8 cellular contexts compared by ENCODE assay signal in genomic region chr2:222860740-222861410, GRCh38. TPM values are rescaled to one million over a fixed set of nuclear protein-coding genes. Genes with fewer than 3 reads are reported as not detected.
A peak's percentile ranks its signal among the peaks of the same experiment; 100 is the strongest.
DNase-seq lines count a peak whose midpoint lies in the region; FAIRE-seq and TF ChIP-seq lines count a peak whose summit lies in the region.

Gene ACSL3 (plus strand): TSS chr2:222861036. CDS start chr2:222908773, 47,737 bp downstream.

- peaks cover 22% of the 10 kb centered on the region for H3K4me1 Mint-ChIP-seq in nephron progenitor cell
- H3K4me1 Mint-ChIP-seq in stimulated activated naive CD8-positive, alpha-beta T cell treated with anti-CD3 and anti-CD28 coated beads, Interleukin-15, Interleukin-2, amounts not matched to agents 100 ng/mL and 50 ng/mL, for 24 hours (ENCODE audit: low read depth): no peaks in the 10 kb centered on the region

- peak within 1 kb of the TSS; percentile 99 for H3K27ac Mint-ChIP-seq in nephron progenitor cell
- H3K27ac Mint-ChIP-seq in stimulated activated naive CD8-positive, alpha-beta T cell treated with anti-CD3 and anti-CD28 coated beads, Interleukin-15, Interleukin-2, amounts not matched to agents 100 ng/mL and 50 ng/mL, for 24 hours: peak within 1 kb of the TSS; percentile 94

- TF ChIP-seq POLR2A in H54 (IDR thresholded peaks at IDR 0.05; ENCODE audit: low read depth, low read length): peak; percentile 99

- peaks cover 5% of the 10 kb centered on the region for H3K9me3 Mint-ChIP-seq in nephron progenitor cell
- H3K9me3 Mint-ChIP-seq in stimulated activated naive CD8-positive, alpha-beta T cell treated with anti-CD3 and anti-CD28 coated beads, Interleukin-15, Interleukin-2, amounts not matched to agents 100 ng/mL and 50 ng/mL, for 24 hours: no peaks in the 10 kb centered on the region

- DNase-seq in ELF-1 (ENCODE audit: low read depth, low spot score) (peak; percentile 98), H54 (ENCODE audit: insufficient read length, low spot score) (peak; percentile 76), M059J (ENCODE audit: low read depth) (peak; percentile 92), SHP77 treated with DMSO at 0.1 percent for 48 hours (lab: John Stamatoyannopoulos, UW) (peak; percentile 81), fibroblast of the aortic adventitia (ENCODE audit: low read depth) (peak; percentile 85), nephron progenitor cell (peak; percentile 98)
- peak; percentile 96 for DNase-seq in activated effector memory CD4-positive, alpha-beta T cell treated with anti-CD3 and anti-CD28 coated beads, Interleukin-2, amount 50 U/mL, for 16 hours

- no peaks in the 10 kb centered on the region for H3K36me3 Mint-ChIP-seq in nephron progenitor cell (ENCODE audit: low read depth)
- no peaks in the 10 kb centered on the region for H3K36me3 Mint-ChIP-seq in stimulated activated naive CD8-positive, alpha-beta T cell treated with anti-CD3 and anti-CD28 coated beads, Interleukin-15, Interleukin-2, amounts not matched to agents 100 ng/mL and 50 ng/mL, for 24 hours (ENCODE audit: low read depth)

- TF ChIP-seq CTCF in fibroblast of the aortic adventitia (IDR thresholded peaks at IDR 0.05; ENCODE audit: insufficient read depth, low read length) (no peak), nephron progenitor cell (IDR thresholded peaks at IDR 0.05) (no peak)

- FAIRE-seq in H54 (lab: Jason Lieb, UNC): peak; percentile 33

- H3K27me3 Mint-ChIP-seq in nephron progenitor cell (ENCODE audit: low read depth, poor library complexity): no peaks in the 10 kb centered on the region
- no peaks in the 10 kb centered on the region for H3K27me3 Mint-ChIP-seq in stimulated activated naive CD8-positive, alpha-beta T cell treated with anti-CD3 and anti-CD28 coated beads, Interleukin-15, Interleukin-2, amounts not matched to agents 100 ng/mL and 50 ng/mL, for 24 hours

- peak within 1 kb of the TSS; percentile 91 for H3K4me3 ChIP-seq in fibroblast of the aortic adventitia (ENCODE audit: low read depth, low read length)

- peak within 1 kb of the TSS; percentile 77 for H3K4me3 Mint-ChIP-seq in nephron progenitor cell
- H3K4me3 Mint-ChIP-seq in stimulated activated naive CD8-positive, alpha-beta T cell treated with anti-CD3 and anti-CD28 coated beads, Interleukin-15, Interleukin-2, amounts not matched to agents 100 ng/mL and 50 ng/mL, for 24 hours: peak within 1 kb of the TSS; percentile 74

RNA-seq across cellular contexts. Expression of gene ACSL3, which starts in this region (rescaled TPM):
- total RNA-seq in M059J (2014; rRNA removed; shearing (Covaris generic)): 83.1 and 90.6 TPM in 2 replicates
- total RNA-seq in fibroblast of the aortic adventitia (ENCODE audit: low replicate concordance): 88.5 and 94.0 TPM in 2 replicates

Comparison
In these comparisons a context has a peak if more than half of its experiments do, and no peak if none do; other contexts are left out.
1. Peak in every context shown above with its lines: DNase-seq and H3K4me3 ChIP-seq.